30 cellular contexts compared by ENCODE assay signal in the genomic region with DNA sequence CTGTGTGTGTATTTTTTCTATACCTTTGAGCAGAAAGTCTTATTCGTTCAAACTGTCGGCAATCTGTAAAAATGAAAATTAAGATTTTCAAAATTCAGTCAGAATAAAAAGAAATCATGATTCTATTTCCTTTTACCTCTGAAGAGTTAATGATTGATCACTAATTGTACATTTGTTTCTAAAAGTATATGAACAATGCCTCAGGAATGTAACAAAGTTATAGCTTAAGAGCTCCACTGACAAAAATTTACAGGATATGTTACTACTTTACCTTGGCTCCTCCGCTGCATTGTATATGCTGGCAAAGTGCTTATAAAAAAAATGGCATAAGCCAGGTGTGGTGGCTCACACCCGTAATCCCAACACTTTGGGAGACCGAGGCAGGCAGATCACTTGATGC.
"Had no signal": no experiment of that assay in that cellular context is flagged by ENCODE, and none has a peak within 500 bp of the region (broad histone marks: within the 10 kb centered on the region; RNA-seq: fewer than 3 reads in every experiment).

No MANE protein-coding gene starts in this region.

- H3K27me3 Mint-ChIP-seq: dendritic cell treated with granulocyte-macrophage colony-stimulating factor and Interleukin-4, amounts not matched to agents 40 ng/mL and 50 ng/mL, for 4 days; naive thymus-derived CD4-positive, alpha-beta T cell; stimulated activated memory B cell treated with anti-CD40 and anti-IgM and Interleukin-4, amounts not matched to agents 10 μg/mL and 1 μg/mL and 100 μg/mL, for 72 hours; type B pancreatic cell had no signal

- H3K9me3 Mint-ChIP-seq: dendritic cell treated with granulocyte-macrophage colony-stimulating factor and Interleukin-4, amounts not matched to agents 40 ng/mL and 50 ng/mL, for 4 days; endodermal cell; naive thymus-derived CD4-positive, alpha-beta T cell; nephron; neural progenitor cell; stimulated activated memory B cell treated with anti-CD40 and anti-IgM and Interleukin-4, amounts not matched to agents 10 μg/mL and 1 μg/mL and 100 μg/mL, for 72 hours; type B pancreatic cell had no signal

- ATAC-seq: foreskin keratinocyte; gastroesophageal sphincter; heart right ventricle; left cardiac atrium; left lung; naive thymus-derived CD4-positive, alpha-beta T cell; right cardiac atrium; stimulated activated memory B cell treated with anti-CD40 and anti-IgM and Interleukin-4, amounts not matched to agents 10 μg/mL and 1 μg/mL and 100 μg/mL, for 72 hours; stimulated activated naive CD8-positive, alpha-beta T cell treated with anti-CD3 and anti-CD28 coated beads, Interleukin-15, Interleukin-2, amounts not matched to agents 100 U/mL and 50 U/mL, for 24 hours had no signal

- H2AFZ ChIP-seq: neural progenitor cell had no signal

- FAIRE-seq: endothelial cell of umbilical vein, islet of Langerhans, urothelium cell line had no signal

- H3K9me3 ChIP-seq: colonic mucosa, esophagus muscularis mucosa, gastroesophageal sphincter, heart right ventricle, left lung, prostate gland, sigmoid colon, testis, tibial artery had no signal

- H3K4me3 ChIP-seq: colonic mucosa, esophagus muscularis mucosa, gastroesophageal sphincter, heart right ventricle, left lung, neural progenitor cell, prostate gland, sigmoid colon, testis, tibial artery had no signal

- H3K4me1 ChIP-seq: colonic mucosa, esophagus muscularis mucosa, foreskin keratinocyte, gastroesophageal sphincter, heart right ventricle, left lung, prostate gland, sigmoid colon, testis, tibial artery had no signal

- DNase-seq: colonic mucosa; effector CD8-positive, alpha-beta T cell; endodermal cell; foreskin keratinocyte; glutamatergic neuron; heart right ventricle; hippocampal formation; left cardiac atrium; left lung; midbrain; naive thymus-derived CD4-positive, alpha-beta T cell; right cardiac atrium; sigmoid colon; stimulated activated CD4-positive, alpha-beta T cell treated with anti-CD3 and anti-CD28 coated beads, Interleukin-2, amount 100 ng/mL, for 24 hours; stimulated activated CD4-positive, alpha-beta T cell treated with anti-CD3 and anti-CD28 coated beads, Interleukin-4, amount 100 ng/mL, for 24 hours; stimulated activated naive CD8-positive, alpha-beta T cell treated with anti-CD3 and anti-CD28 coated beads, Interleukin-15, Interleukin-2, amounts not matched to agents 100 U/mL and 50 U/mL, for 24 hours; substantia nigra; testis; tibial artery had no signal

- H3K27ac Mint-ChIP-seq: dendritic cell treated with granulocyte-macrophage colony-stimulating factor and Interleukin-4, amounts not matched to agents 40 ng/mL and 50 ng/mL, for 4 days; endodermal cell; nephron; neural progenitor cell; stimulated activated memory B cell treated with anti-CD40 and anti-IgM and Interleukin-4, amounts not matched to agents 10 μg/mL and 1 μg/mL and 100 μg/mL, for 72 hours; type B pancreatic cell had no signal

- H3K4me2 ChIP-seq: neural progenitor cell had no signal

- H3K36me3 ChIP-seq: colonic mucosa, neural progenitor cell, prostate gland had no signal

- H3K27ac ChIP-seq: colonic mucosa, esophagus muscularis mucosa, foreskin keratinocyte, gastroesophageal sphincter, heart right ventricle, left lung, neural progenitor cell, prostate gland, sigmoid colon, testis, tibial artery had no signal

- H3K4me3 Mint-ChIP-seq: dendritic cell treated with granulocyte-macrophage colony-stimulating factor and Interleukin-4, amounts not matched to agents 40 ng/mL and 50 ng/mL, for 4 days; endodermal cell; naive thymus-derived CD4-positive, alpha-beta T cell; nephron; neural progenitor cell; stimulated activated memory B cell treated with anti-CD40 and anti-IgM and Interleukin-4, amounts not matched to agents 10 μg/mL and 1 μg/mL and 100 μg/mL, for 72 hours; type B pancreatic cell had no signal

- H3K27me3 ChIP-seq: colonic mucosa, esophagus muscularis mucosa, foreskin keratinocyte, gastroesophageal sphincter, heart right ventricle, left lung, neural progenitor cell, sigmoid colon, testis, tibial artery had no signal

- H3K4me1 Mint-ChIP-seq: naive thymus-derived CD4-positive, alpha-beta T cell; nephron; neural progenitor cell; stimulated activated memory B cell treated with anti-CD40 and anti-IgM and Interleukin-4, amounts not matched to agents 10 μg/mL and 1 μg/mL and 100 μg/mL, for 72 hours had no signal

- H3K36me3 Mint-ChIP-seq: neural progenitor cell had no signal

- H3K9ac ChIP-seq: neural progenitor cell had no signal
